ENCODE assay signal across 13 cellular contexts in the genomic region with DNA sequence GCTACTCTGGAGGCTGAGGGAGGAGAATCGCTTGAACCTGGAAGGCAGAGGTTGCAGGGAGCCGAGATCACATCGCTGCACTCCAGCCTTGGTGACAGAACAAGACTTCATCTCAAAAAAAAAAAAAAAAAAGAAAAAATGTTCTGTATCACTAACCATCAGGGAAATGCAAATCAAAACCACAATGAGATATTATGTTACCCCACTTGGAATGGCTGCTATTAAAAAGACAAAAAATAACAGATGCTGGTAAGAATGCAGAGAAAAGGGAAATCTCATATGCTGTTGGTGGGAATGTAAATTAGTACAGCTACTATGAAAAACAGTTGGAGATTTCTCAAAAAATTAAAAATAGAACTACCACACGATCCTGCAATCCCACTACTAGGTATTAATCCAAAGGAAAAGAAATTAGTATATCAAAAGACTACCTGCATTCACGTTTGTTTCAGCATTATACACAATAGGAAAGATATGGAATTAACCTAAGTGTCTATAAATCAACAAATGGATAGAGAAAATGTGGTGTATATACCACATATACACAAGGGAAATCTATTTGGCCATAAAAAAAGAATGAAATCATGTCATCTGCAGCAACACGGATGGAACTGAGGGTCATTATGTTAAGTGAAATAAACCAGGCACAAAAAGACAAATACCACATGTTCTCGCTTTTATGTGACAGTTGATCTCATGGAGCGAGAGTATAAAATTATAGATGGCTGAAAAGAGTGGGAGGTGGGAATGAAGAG.
DNase-seq lines count a peak whose midpoint lies in the region; ATAC-seq, FAIRE-seq and TF ChIP-seq lines count a peak whose summit lies in the region.
"Had no signal": no experiment of that assay in that cellular context is flagged by ENCODE, and none has a peak within 500 bp of the region (broad histone marks: within the 10 kb centered on the region; RNA-seq: fewer than 3 reads in every experiment).

No MANE protein-coding gene starts in this region.

- H3K27me3 ChIP-seq in GM12878 (replicated peaks in 1 of 2; ENCODE audit: control insufficient read depth in 2 of 2, insufficient read depth in 2 of 2, low read length in 1 of 2) (no peaks in the 10 kb centered on the region), esophagus squamous epithelium (no peaks in the 10 kb centered on the region)

- FAIRE-seq in GM12878 (lab: Jason Lieb, UNC) = no peak
- FAIRE-seq: keratinocyte had no signal

- in situ Hi-C loops in GM12878 (cut with MboI) = no loop called here

- H2AFZ ChIP-seq in GM12878 (ENCODE audit: control insufficient read depth, low read depth, low read length) = peak overlapping the region; percentile 29

- no peaks in the 10 kb centered on the region for H3K79me2 ChIP-seq in GM12878 (ENCODE audit: control insufficient read depth, insufficient read depth, low read length)

- no peak for TF ChIP-seq POLR2A in GM12878 (IDR thresholded peaks at IDR 0.05; ENCODE audit: low read depth, low read length)
- no peak for TF ChIP-seq POLR2A in esophagus squamous epithelium (IDR thresholded peaks at IDR 0.05)

- no peak for TF ChIP-seq RAD21 in GM12878 (IDR thresholded peaks at IDR 0.05; ENCODE audit: insufficient read depth, low read depth, low read length)

- SMC1A ChIA-PET in GM12878 (lab: Charles Lee; ENCODE audit: uncharacterized antibody, unreplicated experiment) = interaction anchor here (1.0 to 1.4 kb wide), 2 partner anchors 46 to 53 kb away, joined by 3 to 4 read pairs; no protein-coding TSS in a partner anchor

- WGBS in GM12878 (ENCODE audit: insufficient coverage, insufficient replicate concordance, low lambda C conversion rate, missing lambda C conversion rate) = 56% methylated on average over 6 of the region's 8 CpGs
- 66 to 75% methylated on average over 5 to 8 of the region's 8 CpGs for WGBS in esophagus squamous epithelium, 2 donors

- TF ChIP-seq EP300 in GM12878 (IDR thresholded peaks at IDR 0.05; ENCODE audit: borderline replicate concordance in 1 of 2, control insufficient read depth in 1 of 2, low read depth in 2 of 2, low read length in 2 of 2) = no peak

- DNase-seq in EL (peak; percentile 45), NCI-H2107 treated with DMSO at 0.1 percent for 48 hours (lab: John Stamatoyannopoulos, UW; ENCODE audit: unreplicated experiment) (peak; percentile 54), GM12878 (ENCODE audit: low read depth, low spot score) (no peak), nephron progenitor cell (no peak), nucleus accumbens (lab: John Stamatoyannopoulos, UW) (no peak), RKO (ENCODE audit: low spot score) (no peak), NCI-H748 treated with DMSO at 0.1 percent for 48 hours (lab: John Stamatoyannopoulos, UW) (no peak), esophagus squamous epithelium (lab: John Stamatoyannopoulos, UW) (no peak)
- DNase-seq: activated naive CD8-positive, alpha-beta T cell treated with anti-CD3 and anti-CD28 coated beads, Interleukin-2, amount 50 U/mL, for 24 hours; NCI-H1417 treated with DMSO at 0.1 percent for 48 hours; NCI-H774 had no signal

- no peaks in the 10 kb centered on the region for H3K27me3 Mint-ChIP-seq in nephron progenitor cell (ENCODE audit: low read depth, poor library complexity)
- H3K27me3 Mint-ChIP-seq: activated naive CD8-positive, alpha-beta T cell treated with anti-CD3 and anti-CD28 coated beads, Interleukin-2, amount 50 U/mL, for 24 hours had no signal

- H3K4me3 Mint-ChIP-seq in nephron progenitor cell = no peak overlapping the region
- H3K4me3 Mint-ChIP-seq: activated naive CD8-positive, alpha-beta T cell treated with anti-CD3 and anti-CD28 coated beads, Interleukin-2, amount 50 U/mL, for 24 hours; WTC11 had no signal

- H3K9me3 ChIP-seq in GM12878 (replicated peaks; ENCODE audit: control insufficient read depth, insufficient read depth, low read length) (no peaks in the 10 kb centered on the region), esophagus squamous epithelium (no peaks in the 10 kb centered on the region)

- ATAC-seq in GM12878 = no peak; the same call in 2 of the 3 replicates
- ATAC-seq: activated naive CD8-positive, alpha-beta T cell treated with anti-CD3 and anti-CD28 coated beads, Interleukin-2, amount 50 U/mL, for 24 hours; WTC11 had no signal

- H3K4me1 ChIP-seq in GM12878 (ENCODE audit: control insufficient read depth, insufficient read depth, low read length) (peaks cover 7% of the 10 kb centered on the region; the same call in 1 of the 2 replicates), esophagus squamous epithelium (peaks cover 0 to 11% (median 8%) of the 10 kb centered on the region in 3 donors)

- no TSS peak for BruUV-seq in GM12878 (replicated peaks; lab: Mats Ljungman, UMichigan)

- TF ChIP-seq CTCF in GM12878 (IDR thresholded peaks at IDR 0.05 in 2 of 3, conservative IDR thresholded peaks at IDR 0.05 in 1 of 3; ENCODE audit: control insufficient read depth in 2 of 3, extremely low read depth in 1 of 3, insufficient read depth in 1 of 3, low read depth in 3 of 3, low read length in 3 of 3) (no peak), nephron progenitor cell (IDR thresholded peaks at IDR 0.05) (no peak), esophagus squamous epithelium (IDR thresholded peaks at IDR 0.05) (no peak)

- RAD21 ChIA-PET in GM12878 (lab: Charles Lee; ENCODE audit: unreplicated experiment) = no interaction called here

- no peaks in the 10 kb centered on the region for H3K9me3 Mint-ChIP-seq in nephron progenitor cell
- H3K9me3 Mint-ChIP-seq: activated naive CD8-positive, alpha-beta T cell treated with anti-CD3 and anti-CD28 coated beads, Interleukin-2, amount 50 U/mL, for 24 hours; WTC11 had no signal

- peaks cover 7% of the 10 kb centered on the region for H3K36me3 Mint-ChIP-seq in nephron progenitor cell (ENCODE audit: low read depth)
- H3K36me3 Mint-ChIP-seq: WTC11 had no signal

- H3K27ac ChIP-seq in GM12878 (ENCODE audit: control insufficient read depth, insufficient read depth) (no peak overlapping the region), esophagus squamous epithelium (no peak overlapping the region)

- no peak overlapping the region for H3K9ac ChIP-seq in GM12878 (ENCODE audit: control insufficient read depth, insufficient read depth, low read length)

- no peaks in the 10 kb centered on the region for H3K4me1 Mint-ChIP-seq in nephron progenitor cell

- no peaks in the 10 kb centered on the region for H4K20me1 ChIP-seq in GM12878 (ENCODE audit: control insufficient read depth, insufficient read depth)

- POLR2A ChIA-PET in GM12878 (lab: Charles Lee) = interaction anchor here (1.5 kb wide), 1 partner anchor 49 kb away, joined by 3 read pairs; no protein-coding TSS in a partner anchor

- H3K4me2 ChIP-seq in GM12878 (ENCODE audit: control insufficient read depth, insufficient read depth) = no peak overlapping the region

- peak overlapping the region; percentile 10 for H3K27ac Mint-ChIP-seq in nephron progenitor cell
- H3K27ac Mint-ChIP-seq: activated naive CD8-positive, alpha-beta T cell treated with anti-CD3 and anti-CD28 coated beads, Interleukin-2, amount 50 U/mL, for 24 hours had no signal

- intact Hi-C loops in GM12878 (cut with micrococcal nuclease; ENCODE audit: unreplicated experiment) = no loop called here
- intact Hi-C loops in esophagus squamous epithelium (cut with DNase I) = no loop called here

- H3K4me3 ChIP-seq in GM12878 = no peak overlapping the region
- H3K4me3 ChIP-seq in esophagus squamous epithelium = no peak overlapping the region

- CTCF ChIA-PET in GM12878 (lab: Yijun Ruan, JAX) = interaction anchor here (0.7 to 1.5 kb wide), 3 partner anchors 9 to 201 kb away, joined by 3 to 4 read pairs (median 3); no protein-coding TSS in a partner anchor

- no peaks in the 10 kb centered on the region for H3K36me3 ChIP-seq in GM12878 (ENCODE audit: control insufficient read depth in 2 of 2, insufficient read depth in 2 of 2, low read length in 1 of 2)
- H3K36me3 ChIP-seq in esophagus squamous epithelium = no peaks in the 10 kb centered on the region

TF ChIP-seq in GM12878, 131 proteins besides CTCF, POLR2A, EP300 and RAD21 (continues in another document):
- no peak for TF ChIP-seq PBX3 (IDR thresholded peaks at IDR 0.05; ENCODE audit: insufficient replicate concordance, low read depth, low read length)
- no peak for TF ChIP-seq TCF12 (IDR thresholded peaks at IDR 0.05; ENCODE audit: low read depth, low read length)
- no peak for TF ChIP-seq NR2F1 (conservative IDR thresholded peaks at IDR 0.05)
- TF ChIP-seq, protein P1, sequence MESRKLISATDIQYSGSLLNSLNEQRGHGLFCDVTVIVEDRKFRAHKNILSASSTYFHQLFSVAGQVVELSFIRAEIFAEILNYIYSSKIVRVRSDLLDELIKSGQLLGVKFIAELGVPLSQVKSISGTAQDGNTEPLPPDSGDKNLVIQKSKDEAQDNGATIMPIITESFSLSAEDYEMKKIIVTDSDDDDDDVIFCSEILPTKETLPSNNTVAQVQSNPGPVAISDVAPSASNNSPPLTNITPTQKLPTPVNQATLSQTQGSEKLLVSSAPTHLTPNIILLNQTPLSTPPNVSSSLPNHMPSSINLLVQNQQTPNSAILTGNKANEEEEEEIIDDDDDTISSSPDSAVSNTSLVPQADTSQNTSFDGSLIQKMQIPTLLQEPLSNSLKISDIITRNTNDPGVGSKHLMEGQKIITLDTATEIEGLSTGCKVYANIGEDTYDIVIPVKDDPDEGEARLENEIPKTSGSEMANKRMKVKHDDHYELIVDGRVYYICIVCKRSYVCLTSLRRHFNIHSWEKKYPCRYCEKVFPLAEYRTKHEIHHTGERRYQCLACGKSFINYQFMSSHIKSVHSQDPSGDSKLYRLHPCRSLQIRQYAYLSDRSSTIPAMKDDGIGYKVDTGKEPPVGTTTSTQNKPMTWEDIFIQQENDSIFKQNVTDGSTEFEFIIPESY (IDR thresholded peaks at IDR 0.05) = no peak
- TF ChIP-seq ZBED1 (IDR thresholded peaks at IDR 0.05; ENCODE audit: borderline replicate concordance) = no peak
- TF ChIP-seq, protein P2, sequence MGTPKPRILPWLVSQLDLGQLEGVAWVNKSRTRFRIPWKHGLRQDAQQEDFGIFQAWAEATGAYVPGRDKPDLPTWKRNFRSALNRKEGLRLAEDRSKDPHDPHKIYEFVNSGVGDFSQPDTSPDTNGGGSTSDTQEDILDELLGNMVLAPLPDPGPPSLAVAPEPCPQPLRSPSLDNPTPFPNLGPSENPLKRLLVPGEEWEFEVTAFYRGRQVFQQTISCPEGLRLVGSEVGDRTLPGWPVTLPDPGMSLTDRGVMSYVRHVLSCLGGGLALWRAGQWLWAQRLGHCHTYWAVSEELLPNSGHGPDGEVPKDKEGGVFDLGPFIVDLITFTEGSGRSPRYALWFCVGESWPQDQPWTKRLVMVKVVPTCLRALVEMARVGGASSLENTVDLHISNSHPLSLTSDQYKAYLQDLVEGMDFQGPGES (IDR thresholded peaks at IDR 0.05) = no peak

Comparison
In these comparisons a context has a peak if more than half of its experiments do, and no peak if none do; other contexts are left out.
1. DNase-seq: peak in EL (single experiment) and NCI-H2107 treated with DMSO at 0.1 percent for 48 hours (single experiment); none in GM12878 (single experiment), nephron progenitor cell (single experiment), nucleus accumbens (0 of 56), RKO (single experiment), NCI-H748 treated with DMSO at 0.1 percent for 48 hours (single experiment) and esophagus squamous epithelium (single experiment).